In the genomic region with DNA sequence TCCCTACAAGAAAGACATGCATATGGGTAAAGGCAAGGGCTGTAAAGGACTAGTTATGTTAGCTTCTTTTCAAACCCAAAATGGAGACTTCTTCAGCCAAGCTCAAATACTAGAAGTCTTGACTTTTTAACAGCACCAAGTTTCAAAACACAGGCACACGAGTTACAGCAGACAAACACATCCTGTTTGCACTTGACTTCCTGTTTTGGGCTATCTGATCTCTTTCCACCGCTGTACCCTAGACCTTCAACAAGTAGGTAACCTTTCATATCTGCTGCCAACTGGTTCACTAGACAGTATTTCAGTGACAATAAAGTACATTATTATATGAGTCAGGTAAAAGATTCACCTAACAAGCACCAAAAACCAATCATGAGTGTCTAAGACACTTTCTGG, we compare ENCODE assay signal across 8 cellular contexts. TPM values are rescaled to one million over a fixed set of nuclear protein-coding genes. Genes with fewer than 3 reads are reported as not detected.
A peak's percentile ranks its signal among the peaks of the same experiment; 100 is the strongest.
DNase-seq lines count a peak whose midpoint lies in the region; ATAC-seq and TF ChIP-seq lines count a peak whose summit lies in the region.

No MANE protein-coding gene starts in this region.

- TF ChIP-seq CTCF in GM20000 (IDR thresholded peaks at IDR 0.05; ENCODE audit: extremely low read depth, missing control alignments) (no peak), RWPE1 (conservative IDR thresholded peaks at IDR 0.05; ENCODE audit: low read depth) (no peak)

- no peak overlapping the region for H3K27ac ChIP-seq in RWPE1

- peak; percentile 86 for ATAC-seq in central memory CD8-positive, alpha-beta T cell (replicated peaks; ENCODE audit: extremely low read depth, poor library complexity, severe bottlenecking)
- peak; percentile 57 to 65 for ATAC-seq in natural killer cell treated with Interleukin-12 subunit alpha and Interleukin-12 subunit beta and Interleukin-15 and Interleukin-18, amount 100 ng/mL, for 72 hours
- ATAC-seq in HG02884 (IDR thresholded peaks at IDR 0.05; ENCODE audit: unreplicated experiment) = no peak

- no peaks in the 10 kb centered on the region for H3K9me3 Mint-ChIP-seq in central memory CD8-positive, alpha-beta T cell
- H3K9me3 Mint-ChIP-seq in natural killer cell treated with Interleukin-12 subunit alpha and Interleukin-12 subunit beta and Interleukin-15 and Interleukin-18, amount 100 ng/mL, for 72 hours = no peaks in the 10 kb centered on the region

- DNase-seq in DMS153 treated with DMSO at 0.1 percent for 48 hours (lab: John Stamatoyannopoulos, UW; ENCODE audit: unreplicated experiment) (peak; percentile 6), GM20000 (ENCODE audit: low spot score) (peak; percentile 37), NAMALWA (ENCODE audit: low spot score) (peak; percentile 61), RWPE1 (ENCODE audit: low spot score) (no peak), epidermal melanocyte (ENCODE audit: insufficient read length, low spot score) (no peak)
- DNase-seq in central memory CD8-positive, alpha-beta T cell (ENCODE audit: low spot score in 2 of 2) = peak in 1 of 2 donors; percentile 50
- no peak for DNase-seq in natural killer cell treated with Interleukin-12 subunit alpha and Interleukin-12 subunit beta and Interleukin-15 and Interleukin-18, amount 100 ng/mL, for 72 hours (ENCODE audit: low spot score)

- peaks cover 10% of the 10 kb centered on the region for H3K36me3 Mint-ChIP-seq in central memory CD8-positive, alpha-beta T cell (ENCODE audit: insufficient read depth)
- H3K36me3 Mint-ChIP-seq in natural killer cell treated with Interleukin-12 subunit alpha and Interleukin-12 subunit beta and Interleukin-15 and Interleukin-18, amount 100 ng/mL, for 72 hours = peaks cover 21% of the 10 kb centered on the region

- H3K27me3 Mint-ChIP-seq in central memory CD8-positive, alpha-beta T cell = no peaks in the 10 kb centered on the region
- H3K27me3 Mint-ChIP-seq in natural killer cell treated with Interleukin-12 subunit alpha and Interleukin-12 subunit beta and Interleukin-15 and Interleukin-18, amount 100 ng/mL, for 72 hours = no peaks in the 10 kb centered on the region

- H3K4me3 Mint-ChIP-seq in central memory CD8-positive, alpha-beta T cell = peak overlapping the region; percentile 53
- peak overlapping the region; percentile 80 for H3K4me3 Mint-ChIP-seq in natural killer cell treated with Interleukin-12 subunit alpha and Interleukin-12 subunit beta and Interleukin-15 and Interleukin-18, amount 100 ng/mL, for 72 hours

- POLR2A ChIA-PET in RWPE1 (lab: Yijun Ruan, JAX; ENCODE audit: low non-redundant PET) = no interaction called here

- peaks cover 75% of the 10 kb centered on the region for H3K4me1 Mint-ChIP-seq in central memory CD8-positive, alpha-beta T cell
- peaks cover 60 to 67% of the 10 kb centered on the region in 2 donors for H3K4me1 Mint-ChIP-seq in natural killer cell treated with Interleukin-12 subunit alpha and Interleukin-12 subunit beta and Interleukin-15 and Interleukin-18, amount 100 ng/mL, for 72 hours (ENCODE audit: low read depth in 2 of 2)

- peak overlapping the region; percentile 96 for H3K27ac Mint-ChIP-seq in central memory CD8-positive, alpha-beta T cell (ENCODE audit: low read depth)
- H3K27ac Mint-ChIP-seq in natural killer cell treated with Interleukin-12 subunit alpha and Interleukin-12 subunit beta and Interleukin-15 and Interleukin-18, amount 100 ng/mL, for 72 hours = peak overlapping the region; percentile 85

- CTCF ChIA-PET in RWPE1 (lab: Yijun Ruan, JAX) = no interaction called here

RNA-seq across cellular contexts. Expression of a gene that starts 12.3 kb away (rescaled TPM):
- 10 to 100 TPM; 87.6 to 91.5 TPM for total RNA-seq in natural killer cell treated with Interleukin-12 subunit alpha and Interleukin-12 subunit beta and Interleukin-15 and Interleukin-18, amount 100 ng/mL, for 72 hours

Comparison
In these comparisons a context has a peak if more than half of its experiments do, and no peak if none do; other contexts are left out.
1. DNase-seq: peak in DMS153 treated with DMSO at 0.1 percent for 48 hours (single experiment), GM20000 (single experiment) and NAMALWA (single experiment); none in natural killer cell treated with Interleukin-12 subunit alpha and Interleukin-12 subunit beta and Interleukin-15 and Interleukin-18, amount 100 ng/mL, for 72 hours (single experiment), RWPE1 (single experiment) and epidermal melanocyte (single experiment).